ENCODE assay signal across 17 cellular contexts in genomic region chr9:117224676-117225075, GRCh38.
A peak's percentile ranks its signal among the peaks of the same experiment; 100 is the strongest.
DNase-seq lines count a peak whose midpoint lies in the region; ATAC-seq, FAIRE-seq and TF ChIP-seq lines count a peak whose summit lies in the region.
"Had no signal": no experiment of that assay in that cellular context is flagged by ENCODE, and none has a peak within 500 bp of the region (broad histone marks: within the 10 kb centered on the region; RNA-seq: fewer than 3 reads in every experiment).

No MANE protein-coding gene starts in this region.

- peak; percentile 51 for DNase-seq in GM23338 (ENCODE audit: low spot score)
- peak; percentile 65 for DNase-seq in NCI-H1417 treated with DMSO at 0.1 percent for 48 hours (lab: John Stamatoyannopoulos, UW)
- DNase-seq in NCI-H69 (lab: John Stamatoyannopoulos, UW), result peak; percentile 98
- peak; percentile 21 for DNase-seq in glomerular visceral epithelial cell (ENCODE audit: extremely low spot score)
- no peak for DNase-seq in GM12891 (ENCODE audit: insufficient read length, low spot score)
- no peak for DNase-seq in Caco-2
- no peak for DNase-seq in NCI-H1694 treated with DMSO at 0.1 percent for 48 hours (lab: John Stamatoyannopoulos, UW)
- DNase-seq: activated CD4-positive, alpha-beta memory T cell treated with anti-CD3 and anti-CD28 coated beads for 36 hours; esophagus squamous epithelium; left ventricle myocardium superior; naive thymus-derived CD4-positive, alpha-beta T cell; NCI-H446 treated with DMSO at 0.1 percent for 48 hours had no signal

- H3K9me2 ChIP-seq in GM23338 (ENCODE audit: insufficient read depth), result peaks cover 3% of the 10 kb centered on the region; the same call in 1 of the 2 replicates

- H3K27ac ChIP-seq in GM23338 (ENCODE audit: low read depth), result no peak overlapping the region
- H3K27ac ChIP-seq: coronary artery, esophagus squamous epithelium, tibial nerve had no signal

- BruUV-seq in Caco-2 (replicated peaks; lab: Mats Ljungman, UMichigan), result no TSS peak

- no peaks in the 10 kb centered on the region for H3K79me2 ChIP-seq in GM23338 (replicated peaks; ENCODE audit: insufficient read depth)

- ATAC-seq in GM23338, result peak; percentile 43; the same call in 2 of the 3 replicates
- no peak for ATAC-seq in HG03571 (IDR thresholded peaks at IDR 0.05; ENCODE audit: unreplicated experiment)
- ATAC-seq: left ventricle myocardium superior; naive thymus-derived CD4-positive, alpha-beta T cell had no signal

- intact Hi-C loops in Caco-2 (cut with micrococcal nuclease; ENCODE audit: unreplicated experiment), result no loop called here

- 0 out of 2 replicates have a peak, but pooled peaks cover 4% of the 10 kb centered on the region for H3K4me1 ChIP-seq in GM23338 (ENCODE audit: insufficient read depth)
- no peaks in the 10 kb centered on the region for H3K4me1 ChIP-seq in Caco-2
- H3K4me1 ChIP-seq: esophagus squamous epithelium, tibial nerve had no signal

- H3K36me3 ChIP-seq in GM23338 (ENCODE audit: insufficient read depth) (no peaks in the 10 kb centered on the region), Caco-2 (ENCODE audit: control insufficient read depth, insufficient read depth, low read length) (no peaks in the 10 kb centered on the region)
- H3K36me3 ChIP-seq: esophagus squamous epithelium, tibial nerve had no signal

- H2AFZ ChIP-seq in GM23338, result no peak overlapping the region

- no peak overlapping the region for H3K4me2 ChIP-seq in GM23338

- H3K27ac Mint-ChIP-seq in GM23338 (peak overlapping the region; percentile 49), Caco-2 (ENCODE audit: unreplicated experiment) (no peak overlapping the region)
- H3K27ac Mint-ChIP-seq: activated CD4-positive, alpha-beta memory T cell treated with anti-CD3 and anti-CD28 coated beads for 36 hours; IgD-negative memory B cell; naive thymus-derived CD4-positive, alpha-beta T cell; progenitor cell of endocrine pancreas had no signal

- TF ChIP-seq CTCF in GM23338 (conservative IDR thresholded peaks at IDR 0.05; ENCODE audit: low read depth in 2 of 2) (no peak), Caco-2 (IDR thresholded peaks at IDR 0.05; ENCODE audit: insufficient read depth in 1 of 2, low read depth in 1 of 2, low read length in 1 of 2, severe bottlenecking in 1 of 2, unreplicated experiment in 1 of 2) (no peak)

- H3K4me3 Mint-ChIP-seq in GM23338 (no peak overlapping the region), Caco-2 (ENCODE audit: unreplicated experiment) (no peak overlapping the region)
- H3K4me3 Mint-ChIP-seq: activated CD4-positive, alpha-beta memory T cell treated with anti-CD3 and anti-CD28 coated beads for 36 hours; IgD-negative memory B cell; naive thymus-derived CD4-positive, alpha-beta T cell had no signal

- FAIRE-seq in GM12891 (lab: Jason Lieb, UNC), result no peak

- CTCF ChIA-PET in Caco-2 (lab: Charles Lee), result no interaction called here

- H3K36me3 Mint-ChIP-seq in GM23338 (ENCODE audit: low read depth) (no peaks in the 10 kb centered on the region), Caco-2 (ENCODE audit: insufficient read depth, unreplicated experiment) (no peaks in the 10 kb centered on the region)
- H3K36me3 Mint-ChIP-seq: activated CD4-positive, alpha-beta memory T cell treated with anti-CD3 and anti-CD28 coated beads for 36 hours; IgD-negative memory B cell had no signal

- H3K4me1 Mint-ChIP-seq in GM23338, result peaks cover 9% of the 10 kb centered on the region
- peaks cover 5% of the 10 kb centered on the region for H3K4me1 Mint-ChIP-seq in Caco-2 (ENCODE audit: low read depth, unreplicated experiment)
- H3K4me1 Mint-ChIP-seq: IgD-negative memory B cell; naive thymus-derived CD4-positive, alpha-beta T cell had no signal

- peaks cover 1% of the 10 kb centered on the region for H3K27me3 Mint-ChIP-seq in GM23338 (ENCODE audit: insufficient read depth, low read depth, poor library complexity)
- H3K27me3 Mint-ChIP-seq in Caco-2 (ENCODE audit: insufficient read depth, unreplicated experiment), result no peaks in the 10 kb centered on the region
- H3K27me3 Mint-ChIP-seq: activated CD4-positive, alpha-beta memory T cell treated with anti-CD3 and anti-CD28 coated beads for 36 hours; naive thymus-derived CD4-positive, alpha-beta T cell; progenitor cell of endocrine pancreas had no signal

- no peaks in the 10 kb centered on the region for H3F3A ChIP-seq in GM23338 (replicated peaks; ENCODE audit: low read depth)

- no peaks in the 10 kb centered on the region for H3K9me3 ChIP-seq in Caco-2
- H3K9me3 ChIP-seq: esophagus squamous epithelium, tibial nerve had no signal

- POLR2A ChIA-PET in Caco-2 (lab: Charles Lee), result no interaction called here

- no peaks in the 10 kb centered on the region for H4K20me1 ChIP-seq in GM23338 (replicated peaks; ENCODE audit: insufficient read depth)

- no peak for TF ChIP-seq POLR2A in GM12891 (IDR thresholded peaks at IDR 0.05; ENCODE audit: low read depth, low read length)

- H3K27me3 ChIP-seq in GM23338 (ENCODE audit: insufficient read depth), result no peaks in the 10 kb centered on the region
- no peaks in the 10 kb centered on the region for H3K27me3 ChIP-seq in Caco-2 (replicated peaks; ENCODE audit: control insufficient read depth, insufficient read depth, low read length)
- H3K27me3 ChIP-seq: esophagus squamous epithelium, tibial nerve had no signal

- H3K9me3 Mint-ChIP-seq in GM23338, result no peaks in the 10 kb centered on the region
- no peaks in the 10 kb centered on the region for H3K9me3 Mint-ChIP-seq in Caco-2 (ENCODE audit: unreplicated experiment)

- H3K4me3 ChIP-seq in GM23338 (no peak overlapping the region), Caco-2 (ENCODE audit: low read depth, low read length) (no peak overlapping the region)
- H3K4me3 ChIP-seq: coronary artery, esophagus squamous epithelium, tibial nerve had no signal

TF ChIP-seq in GM23338, 12 proteins besides CTCF, POLR2A, EP300 and RAD21 (continues in another document):
- no peak for TF ChIP-seq JUNB (IDR thresholded peaks at IDR 0.05; ENCODE audit: unreplicated experiment)
- no peak for TF ChIP-seq EZH2 (IDR thresholded peaks at IDR 0.05; ENCODE audit: low read depth, unreplicated experiment)
- TF ChIP-seq CREB1 (CRISPR knock-in tag; IDR thresholded peaks at IDR 0.05; ENCODE audit: low read depth), result no peak
- TF ChIP-seq, protein P1, sequence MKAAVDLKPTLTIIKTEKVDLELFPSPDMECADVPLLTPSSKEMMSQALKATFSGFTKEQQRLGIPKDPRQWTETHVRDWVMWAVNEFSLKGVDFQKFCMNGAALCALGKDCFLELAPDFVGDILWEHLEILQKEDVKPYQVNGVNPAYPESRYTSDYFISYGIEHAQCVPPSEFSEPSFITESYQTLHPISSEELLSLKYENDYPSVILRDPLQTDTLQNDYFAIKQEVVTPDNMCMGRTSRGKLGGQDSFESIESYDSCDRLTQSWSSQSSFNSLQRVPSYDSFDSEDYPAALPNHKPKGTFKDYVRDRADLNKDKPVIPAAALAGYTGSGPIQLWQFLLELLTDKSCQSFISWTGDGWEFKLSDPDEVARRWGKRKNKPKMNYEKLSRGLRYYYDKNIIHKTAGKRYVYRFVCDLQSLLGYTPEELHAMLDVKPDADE (IDR thresholded peaks at IDR 0.05), result no peak
- TF ChIP-seq STAT1 (IDR thresholded peaks at IDR 0.05; ENCODE audit: unreplicated experiment), result no peak
- no peak for TF ChIP-seq NANOG (IDR thresholded peaks at IDR 0.05; ENCODE audit: borderline replicate concordance)

TF ChIP-seq in GM12891, 5 proteins besides CTCF, POLR2A, EP300 and RAD21:
- TF ChIP-seq SPI1 (IDR thresholded peaks at IDR 0.05; ENCODE audit: low read depth, low read length) (no peak), POLR2AphosphoS5 (IDR thresholded peaks at IDR 0.05; ENCODE audit: low read depth, low read length) (no peak), TAF1 (IDR thresholded peaks at IDR 0.05; ENCODE audit: low read depth, low read length) (no peak), POU2F2 (IDR thresholded peaks at IDR 0.05; ENCODE audit: low read depth, low read length) (no peak), PAX5 (IDR thresholded peaks at IDR 0.05; ENCODE audit: insufficient read depth, low read length, severe bottlenecking) (no peak)

Comparison
In these comparisons a context has a peak if more than half of its experiments do, and no peak if none do; other contexts are left out.
1. DNase-seq: peak in GM23338 (single experiment), NCI-H1417 treated with DMSO at 0.1 percent for 48 hours (single experiment), NCI-H69 (single experiment) and glomerular visceral epithelial cell (single experiment); none in GM12891 (single experiment), Caco-2 (0 of 2) and NCI-H1694 treated with DMSO at 0.1 percent for 48 hours (single experiment).